In genomic region chr19:42034640-42035384, GRCh38 we compare ENCODE assay signal across 8 cellular contexts. TPM values are rescaled to one million over a fixed set of nuclear protein-coding genes. Genes with fewer than 3 reads are reported as not detected.
DNase-seq lines count a peak whose midpoint lies in the region; ATAC-seq and TF ChIP-seq lines count a peak whose summit lies in the region.
"Not testable (repeated sequence)": the region's sequence is repeated elsewhere in the genome, so short reads cannot be mapped to it uniquely, and the experiment has no call there.

No MANE protein-coding gene starts in this region.

- not testable (repeated sequence) for H3K4me3 Mint-ChIP-seq in activated T-cell treated with anti-CD3 and anti-CD28 coated beads, Interleukin-2, amount 50 U/mL, for 4 hours; endothelial cell (ENCODE audit: unreplicated experiment)

- not testable (repeated sequence) for H3K27ac Mint-ChIP-seq in endothelial cell (ENCODE audit: unreplicated experiment)

- not testable (repeated sequence) for H3K36me3 Mint-ChIP-seq in activated T-cell treated with anti-CD3 and anti-CD28 coated beads, Interleukin-2, amount 50 U/mL, for 4 hours (ENCODE audit: insufficient read depth); endothelial cell (ENCODE audit: low read depth, unreplicated experiment)

- H3K27ac ChIP-seq in SJCRH30, right lobe of liver: not testable (repeated sequence)

- H3K27me3 Mint-ChIP-seq in activated T-cell treated with anti-CD3 and anti-CD28 coated beads, Interleukin-2, amount 50 U/mL, for 4 hours (ENCODE audit: low read depth); endothelial cell (ENCODE audit: unreplicated experiment): not testable (repeated sequence)

- not testable (repeated sequence) for H3K27me3 ChIP-seq in SJCRH30, right lobe of liver

- not testable (repeated sequence) for TF ChIP-seq POLR2A in right lobe of liver (IDR thresholded peaks at IDR 0.05)

- DNase-seq in AG08395 (ENCODE audit: low spot score) = peak; percentile 87
- DNase-seq in NCI-H1105 treated with DMSO at 0.1 percent for 48 hours (lab: John Stamatoyannopoulos, UW) = peak; percentile 78
- peak; percentile 76 to 92 for DNase-seq in SJCRH30
- peak; percentile 58 for DNase-seq in activated T-cell treated with anti-CD3 and anti-CD28 coated beads, Interleukin-2, amount 50 U/mL, for 4 hours
- DNase-seq in endothelial cell (ENCODE audit: low spot score) = peak; percentile 64
- peak in 1 of 3 donors; percentile 47 for DNase-seq in right lobe of liver
- peak; percentile 64 to 75 for DNase-seq in stimulated activated CD4-positive, alpha-beta T cell treated with anti-CD3 and anti-CD28 coated beads, Interleukin-2, amount 100 ng/mL, for 24 hours

- not testable (repeated sequence) for H3K9me3 Mint-ChIP-seq in activated T-cell treated with anti-CD3 and anti-CD28 coated beads, Interleukin-2, amount 50 U/mL, for 4 hours; endothelial cell (ENCODE audit: unreplicated experiment)

- peak; percentile 86 for TF ChIP-seq CTCF in endothelial cell (IDR thresholded peaks at IDR 0.05; ENCODE audit: unreplicated experiment)
- peak; percentile 50 to 86 (median 74) for TF ChIP-seq CTCF in right lobe of liver (IDR thresholded peaks at IDR 0.05)

- intact Hi-C loops in right lobe of liver (cut with DNase I) = not testable (repeated sequence)

- 16% methylated on average over 16 of the region's 17 CpGs for WGBS in right lobe of liver (ENCODE audit: insufficient coverage, low coverage, low lambda C conversion rate, missing lambda C conversion rate)

- H3K4me3 ChIP-seq in SJCRH30 = not testable (repeated sequence)
- peak overlapping the region in 1 of 3 donors; percentile 14 for H3K4me3 ChIP-seq in right lobe of liver

- ATAC-seq in GM18511 (IDR thresholded peaks at IDR 0.05; ENCODE audit: unreplicated experiment) (peak; percentile 51), right lobe of liver (peak; percentile 68 to 92 (median 74))
- ATAC-seq in activated T-cell treated with anti-CD3 and anti-CD28 coated beads, Interleukin-2, amount 50 U/mL, for 4 hours = peak; percentile 97 to 98

- H3K4me1 ChIP-seq in SJCRH30 = peaks cover 29% of the 10 kb centered on the region
- not testable (repeated sequence) for H3K4me1 ChIP-seq in right lobe of liver

- not testable (repeated sequence) for H3K36me3 ChIP-seq in SJCRH30, right lobe of liver

- not testable (repeated sequence) for H3K4me1 Mint-ChIP-seq in activated T-cell treated with anti-CD3 and anti-CD28 coated beads, Interleukin-2, amount 50 U/mL, for 4 hours (ENCODE audit: low read depth); endothelial cell (ENCODE audit: unreplicated experiment)

- not testable (repeated sequence) for H3K9me3 ChIP-seq in SJCRH30 (replicated peaks); right lobe of liver

RNA-seq across cellular contexts. Expression of gene GRIK5, which starts 35.2 kb away (rescaled TPM):
- 10.3 and 10.5 TPM in 2 replicates for total RNA-seq in SJCRH30 (2014; rRNA removed; shearing (Covaris generic))
- total RNA-seq in activated T-cell treated with anti-CD3 and anti-CD28 coated beads, Interleukin-2, amount 50 U/mL, for 4 hours = 1 to 10 TPM in 1 of 3 donors, under 1 TPM in 2; 0.49 to 1.1 (median 0.61) TPM
- 18.4 TPM for total RNA-seq in endothelial cell (ENCODE audit: unreplicated experiment)
- total RNA-seq in right lobe of liver = under 1 TPM in 4 of 6 experiments, not detected in 2; 0.15 to 0.42 (median 0.17) TPM

RNA-seq across cellular contexts. Expression of gene ATP1A3, which starts 40.8 kb away (rescaled TPM):
- total RNA-seq in SJCRH30 (2014; rRNA removed; shearing (Covaris generic)) = 11.2 and 12.1 TPM in 2 replicates
- total RNA-seq in activated T-cell treated with anti-CD3 and anti-CD28 coated beads, Interleukin-2, amount 50 U/mL, for 4 hours = 1 to 10 TPM; 2.8 to 4.9 (median 3.7) TPM
- total RNA-seq in endothelial cell (ENCODE audit: unreplicated experiment) (not detected), right lobe of liver (under 1 TPM in 2 of 6 experiments, not detected in 4; 0.07 TPM)

RNA-seq across cellular contexts. Expression of gene ZNF574, which starts 41.2 kb away (rescaled TPM):
- 31.1 and 31.5 TPM in 2 replicates for total RNA-seq in SJCRH30 (2014; rRNA removed; shearing (Covaris generic))
- total RNA-seq in activated T-cell treated with anti-CD3 and anti-CD28 coated beads, Interleukin-2, amount 50 U/mL, for 4 hours = 10 to 100 TPM; 19.9 to 20.7 (median 20.6) TPM
- total RNA-seq in endothelial cell (ENCODE audit: unreplicated experiment) (19.7 TPM), right lobe of liver (1 to 10 TPM; 4.3 to 5.8 (median 4.7) TPM)
